In genomic region chr1:162220009-162220539, GRCh38 we compare ENCODE assay signal across 32 cellular contexts.
"Had no signal": no experiment of that assay in that cellular context is flagged by ENCODE, and none has a peak within 500 bp of the region (broad histone marks: within the 10 kb centered on the region; RNA-seq: fewer than 3 reads in every experiment).

No MANE protein-coding gene starts in this region.

- H3K27ac Mint-ChIP-seq: activated CD4-positive, alpha-beta memory T cell treated with anti-CD3 and anti-CD28 coated beads for 36 hours; activated naive CD4-positive, alpha-beta T cell treated with anti-CD3 and anti-CD28 coated beads for 36 hours; activated naive CD4-positive, alpha-beta T cell treated with anti-CD3 and anti-CD28 coated beads, Interleukin-2, amount 50 U/mL, for 72 hours; activated T-helper 1 cell treated with anti-CD3 and anti-CD28 coated beads, Interleukin-12 subunit alpha, Interleukin-12 subunit beta, Interleukin-2, Interleukin-4 antibody, amounts not matched to agents 30 ng/mL and 10 ng/mL and 1 ng/mL, durations not matched to agents 14 hours and 24 hours and 36 hours had no signal

- DNase-seq: activated CD4-positive, alpha-beta memory T cell treated with anti-CD3 and anti-CD28 coated beads for 36 hours; activated CD4-positive, alpha-beta T cell treated with anti-CD3 and anti-CD28 coated beads for 4 hours; activated CD4-positive, alpha-beta T cell treated with anti-CD3 and anti-CD28 coated beads, Interleukin-2, amount 50 U/mL, for 1 hour; activated CD8-positive, alpha-beta memory T cell treated with anti-CD3 and anti-CD28 coated beads, Interleukin-2, amount 50 U/mL, for 4 hours; activated gamma-delta T cell treated with Interleukin-2 at 50 U/mL for 16 hours; activated naive CD4-positive, alpha-beta T cell treated with anti-CD3 and anti-CD28 coated beads for 36 hours; activated T-cell treated with anti-CD3 and anti-CD28 coated beads for 4 hours; activated T-cell treated with anti-CD3 and anti-CD28 coated beads, Interleukin-2, amount 50 U/mL, for 4 hours; adrenal gland; body of pancreas; cerebellar nuclear complex; MM.1S; MV-4-11; NCI-H1092; NCI-H146; NCI-H187; NCI-H226; NCI-H446 treated with DMSO at 0.1 percent for 48 hours; NK-92 treated with Interleukin-12 subunit alpha and Interleukin-12 subunit beta, amount 100 ng/mL, for 24 hours; PC-3; Right ventricle myocardium superior; SJCRH30; T1000 had no signal

- H3K4me2 ChIP-seq: KMS-11 had no signal

- H3K4me3 ChIP-seq: adrenal gland, body of pancreas, SJCRH30, SK-N-MC had no signal

- H3K36me3 Mint-ChIP-seq: activated CD4-positive, alpha-beta memory T cell treated with anti-CD3 and anti-CD28 coated beads for 36 hours; activated naive CD4-positive, alpha-beta T cell treated with anti-CD3 and anti-CD28 coated beads, Interleukin-2, amount 50 U/mL, for 72 hours had no signal

- H3K9me3 Mint-ChIP-seq: activated CD4-positive, alpha-beta memory T cell treated with anti-CD3 and anti-CD28 coated beads for 36 hours; activated naive CD4-positive, alpha-beta T cell treated with anti-CD3 and anti-CD28 coated beads for 36 hours; activated naive CD4-positive, alpha-beta T cell treated with anti-CD3 and anti-CD28 coated beads, Interleukin-2, amount 50 U/mL, for 72 hours; activated T-cell treated with anti-CD3 and anti-CD28 coated beads, Interleukin-2, amount 50 U/mL, for 4 hours; activated T-helper 1 cell treated with anti-CD3 and anti-CD28 coated beads, Interleukin-12 subunit alpha, Interleukin-12 subunit beta, Interleukin-2, Interleukin-4 antibody, amounts not matched to agents 30 ng/mL and 10 ng/mL and 1 ng/mL, durations not matched to agents 14 hours and 24 hours and 36 hours had no signal

- H3K4me1 ChIP-seq: SJCRH30 had no signal

- FAIRE-seq: astrocyte, bronchial epithelial cell, RCC 7860 had no signal

- H3K27ac ChIP-seq: adrenal gland, body of pancreas, KMS-11, RWPE1, SJCRH30, SK-N-MC had no signal

- H3K27me3 ChIP-seq: adrenal gland, body of pancreas, SJCRH30 had no signal

- H3K36me3 ChIP-seq: adrenal gland, SJCRH30 had no signal

- H3K9me3 ChIP-seq: adrenal gland, body of pancreas, SJCRH30 had no signal

- ATAC-seq: activated CD4-positive, CD25-positive, alpha-beta regulatory T cell treated with anti-CD3 and anti-CD28 coated beads, Interleukin-2, amount 50 U/mL, for 24 hours; activated naive CD4-positive, alpha-beta T cell treated with anti-CD3 and anti-CD28 coated beads, Interleukin-2, amount 50 U/mL, for 72 hours; activated T-cell treated with anti-CD3 and anti-CD28 coated beads, Interleukin-2, amount 50 U/mL, for 4 hours; body of pancreas; PC-3 had no signal

- H3K4me3 Mint-ChIP-seq: activated CD4-positive, alpha-beta memory T cell treated with anti-CD3 and anti-CD28 coated beads for 36 hours; activated naive CD4-positive, alpha-beta T cell treated with anti-CD3 and anti-CD28 coated beads for 36 hours; activated T-cell treated with anti-CD3 and anti-CD28 coated beads, Interleukin-2, amount 50 U/mL, for 4 hours; activated T-helper 1 cell treated with anti-CD3 and anti-CD28 coated beads, Interleukin-12 subunit alpha, Interleukin-12 subunit beta, Interleukin-2, Interleukin-4 antibody, amounts not matched to agents 30 ng/mL and 10 ng/mL and 1 ng/mL, durations not matched to agents 14 hours and 24 hours and 36 hours had no signal

- H3K9ac ChIP-seq: KMS-11 had no signal
